23 cellular contexts compared by ENCODE assay signal in genomic region chr11:124864176-124864891, GRCh38. TPM values are rescaled to one million over a fixed set of nuclear protein-coding genes. Genes with fewer than 3 reads are reported as not detected.
DNase-seq lines count a peak whose midpoint lies in the region; ATAC-seq, FAIRE-seq and TF ChIP-seq lines count a peak whose summit lies in the region.
"Had no signal": no experiment of that assay in that cellular context is flagged by ENCODE, and none has a peak within 500 bp of the region (broad histone marks: within the 10 kb centered on the region; RNA-seq: fewer than 3 reads in every experiment).

No MANE protein-coding gene starts in this region.

- H3K9me3 ChIP-seq in ectodermal cell (ENCODE audit: control insufficient read depth, low read length), result no peaks in the 10 kb centered on the region
- H3K9me3 ChIP-seq: Caco-2, SJSA1 had no signal

- peak overlapping the region; percentile 40 for H3K4me3 ChIP-seq in ectodermal cell (ENCODE audit: insufficient read depth, low read depth, low read length)
- H3K4me3 ChIP-seq: SJSA1 had no signal

- 26% methylated on average over 17 to 18 of the region's 18 CpGs for WGBS in ectodermal cell, 2 experiments

- H3K4me1 ChIP-seq in ectodermal cell (ENCODE audit: control insufficient read depth, insufficient read depth, low read length), result peaks cover 59% of the 10 kb centered on the region

- no peak overlapping the region for H3K27ac ChIP-seq in ectodermal cell (ENCODE audit: insufficient read depth, low read depth, low read length, poor library complexity, severe bottlenecking)
- H3K27ac ChIP-seq: GM23248, SJSA1 had no signal

- no peak for TF ChIP-seq CTCF in D721Med (IDR thresholded peaks at IDR 0.05; ENCODE audit: insufficient read depth, missing control alignments)

- no peak for FAIRE-seq in D721Med (lab: Jason Lieb, UNC)
- FAIRE-seq: A204.1 had no signal

- DNase-seq in 8988T (peak; percentile 44), D721Med (ENCODE audit: insufficient read length, low spot score) (peak; percentile 11), left lobe of liver (ENCODE audit: low spot score) (peak; percentile 31), DMS53 (lab: John Stamatoyannopoulos, UW) (no peak), NOMO-1 treated with dmso at 0.1 percent for 144 hours (lab: John Stamatoyannopoulos, UW; ENCODE audit: unreplicated experiment) (no peak)
- DNase-seq: C1 segment of cervical spinal cord; CD4-positive, alpha-beta memory T cell; GM23248; HCEC 1CT; NCI-H1048; NCI-H1694; NCI-H2029 treated with DMSO at 0.1 percent for 48 hours; NCI-H2227 treated with DMSO at 0.1 percent for 48 hours; Right ventricle myocardium superior; RPMI8226 had no signal

- no peak for ATAC-seq in left lobe of liver
- no peak for ATAC-seq in HG02885 (IDR thresholded peaks at IDR 0.05; ENCODE audit: poor library complexity, unreplicated experiment)
- ATAC-seq in HG03378 (IDR thresholded peaks at IDR 0.05; ENCODE audit: unreplicated experiment), result no peak

- peaks cover 78% of the 10 kb centered on the region for H3K27me3 ChIP-seq in ectodermal cell (ENCODE audit: control insufficient read depth, insufficient read depth, low read length, poor library complexity, severe bottlenecking)

- no peaks in the 10 kb centered on the region for H3K36me3 ChIP-seq in ectodermal cell (ENCODE audit: control insufficient read depth, insufficient read depth, low read length)
- H3K36me3 ChIP-seq: SJSA1 had no signal

RNA-seq across cellular contexts. Expression of gene ROBO3, which starts 0.9 kb away (rescaled TPM):
- 65.7 TPM for polyA plus RNA-seq in ectodermal cell (2013, experiment 1 of 4)
- polyA plus RNA-seq in ectodermal cell (2013, experiment 2 of 4), result 60.0 TPM
- 57.7 TPM for polyA plus RNA-seq in ectodermal cell (2013, experiment 3 of 4)
- polyA plus RNA-seq in ectodermal cell (2013, experiment 4 of 4), result 68.4 TPM
- total RNA-seq in left lobe of liver, result 1.5 TPM

RNA-seq across cellular contexts. Expression of gene ROBO4, which starts 33.3 kb away (rescaled TPM):
- polyA plus RNA-seq in ectodermal cell (2013, experiment 1 of 4), result not detected
- polyA plus RNA-seq in ectodermal cell (2013, experiment 2 of 4), result 0.20 TPM
- not detected for polyA plus RNA-seq in ectodermal cell (2013, experiment 3 of 4)
- not detected for polyA plus RNA-seq in ectodermal cell (2013, experiment 4 of 4)
- total RNA-seq in left lobe of liver, result 6.3 TPM
- total RNA-seq: Caco-2; CD4-positive, alpha-beta memory T cell; HT-29; NCI-H460 had no signal
- polyA plus RNA-seq: CD4-positive, alpha-beta memory T cell had no signal

RNA-seq across cellular contexts. Expression of gene HEPN1, which starts 54.7 kb away (rescaled TPM):
- not detected for polyA plus RNA-seq in ectodermal cell (2013, experiment 1 of 4)
- not detected for polyA plus RNA-seq in ectodermal cell (2013, experiment 2 of 4)
- not detected for polyA plus RNA-seq in ectodermal cell (2013, experiment 3 of 4)
- polyA plus RNA-seq in ectodermal cell (2013, experiment 4 of 4), result not detected
- not detected for total RNA-seq in left lobe of liver
- total RNA-seq: Caco-2; CD4-positive, alpha-beta memory T cell; GM23248; HT-29; NCI-H460; Right ventricle myocardium superior; SJSA1 had no signal
- polyA plus RNA-seq: CD4-positive, alpha-beta memory T cell; GM23248 had no signal

Comparison
In these comparisons a context has a peak if more than half of its experiments do, and no peak if none do; other contexts are left out.
1. DNase-seq: peak in 8988T (single experiment), D721Med (single experiment) and left lobe of liver (single experiment); none in DMS53 (single experiment) and NOMO-1 treated with dmso at 0.1 percent for 144 hours (single experiment).